12 cellular contexts compared by ENCODE assay signal in genomic region chr10:95278061-95278988, GRCh38. TPM values are rescaled to one million over a fixed set of nuclear protein-coding genes. Genes with fewer than 3 reads are reported as not detected.
DNase-seq lines count a peak whose midpoint lies in the region; ATAC-seq and TF ChIP-seq lines count a peak whose summit lies in the region.
"Had no signal": no experiment of that assay in that cellular context is flagged by ENCODE, and none has a peak within 500 bp of the region (broad histone marks: within the 10 kb centered on the region; RNA-seq: fewer than 3 reads in every experiment).

No MANE protein-coding gene starts in this region.

- H3K27ac ChIP-seq in uterus = peak overlapping the region; percentile 92

- H3K9me3 Mint-ChIP-seq in activated CD4-positive, alpha-beta T cell treated with anti-CD3 and anti-CD28 coated beads, Interleukin-2, amount 10 ng/mL, durations not matched to agents 7 days and 5 days = no peaks in the 10 kb centered on the region

- H3K36me3 ChIP-seq in uterus = no peaks in the 10 kb centered on the region

- H3K4me1 Mint-ChIP-seq in activated CD4-positive, alpha-beta T cell treated with anti-CD3 and anti-CD28 coated beads, Interleukin-2, amount 10 ng/mL, durations not matched to agents 7 days and 5 days = peaks cover 3% of the 10 kb centered on the region

- H3K27ac Mint-ChIP-seq in activated CD4-positive, alpha-beta T cell treated with anti-CD3 and anti-CD28 coated beads, Interleukin-2, amount 10 ng/mL, durations not matched to agents 7 days and 5 days = no peak overlapping the region

- no peaks in the 10 kb centered on the region for H3K27me3 ChIP-seq in uterus

- no peak overlapping the region for H3K4me3 Mint-ChIP-seq in activated CD4-positive, alpha-beta T cell treated with anti-CD3 and anti-CD28 coated beads, Interleukin-2, amount 10 ng/mL, durations not matched to agents 7 days and 5 days

- intact Hi-C loops in Right ventricle myocardium inferior (cut with DNase I) = no loop called here
- intact Hi-C loops in cardiac septum (cut with DNase I) = loop anchor here (5.0 kb wide), 1 partner anchor 54 kb away; no protein-coding TSS in a partner anchor
- intact Hi-C loops in uterus (cut with DNase I; ENCODE audit: low total_unique reads) = no loop called here

- no peak for TF ChIP-seq POLR2A in uterus (IDR thresholded peaks at IDR 0.05)

- TF ChIP-seq CTCF in omental fat pad (IDR thresholded peaks at IDR 0.05) = no peak
- TF ChIP-seq CTCF in uterus (IDR thresholded peaks at IDR 0.05) = no peak

- DNase-seq in Right ventricle myocardium inferior (ENCODE audit: missing footprints) = no peak
- DNase-seq in cardiac septum (ENCODE audit: low spot score) = no peak
- DNase-seq in fibroblast of gingiva (ENCODE audit: low read depth) = peak; percentile 96
- no peak for DNase-seq in omental fat pad (ENCODE audit: low spot score)
- peak in 1 of 2 donors; percentile 34 for DNase-seq in uterus
- no peak for DNase-seq in SIG-M5 treated with dmso at 0.1 percent for 504 hours (lab: John Stamatoyannopoulos, UW; ENCODE audit: unreplicated experiment)
- DNase-seq in medulla oblongata (ENCODE audit: extremely low spot score) = no peak
- DNase-seq in activated CD4-positive, alpha-beta T cell treated with anti-CD3 and anti-CD28 coated beads, Interleukin-2, amount 10 ng/mL, durations not matched to agents 7 days and 5 days = no peak
- DNase-seq: ACHN, caudate nucleus, NCI-H2227 treated with DMSO at 0.1 percent for 48 hours, nucleus accumbens had no signal

- H3K27me3 Mint-ChIP-seq in activated CD4-positive, alpha-beta T cell treated with anti-CD3 and anti-CD28 coated beads, Interleukin-2, amount 10 ng/mL, durations not matched to agents 7 days and 5 days = peaks cover 9% of the 10 kb centered on the region

- CTCF ChIA-PET in activated CD4-positive, alpha-beta T cell treated with anti-CD3 and anti-CD28 coated beads, Interleukin-2, amount 10 ng/mL, durations not matched to agents 7 days and 5 days (lab: Charles Lee) = interaction anchor here (0.7 kb wide), 1 partner anchor 17 kb away, joined by 3 read pairs; no protein-coding TSS in a partner anchor

- H3K4me3 ChIP-seq in uterus = no peak overlapping the region

- H3K4me1 ChIP-seq in uterus = peaks cover 0 to 16% of the 10 kb centered on the region in 2 donors

- H3K9me3 ChIP-seq in uterus = no peaks in the 10 kb centered on the region

- no peaks in the 10 kb centered on the region for H3K36me3 Mint-ChIP-seq in activated CD4-positive, alpha-beta T cell treated with anti-CD3 and anti-CD28 coated beads, Interleukin-2, amount 10 ng/mL, durations not matched to agents 7 days and 5 days (ENCODE audit: low read depth)

- POLR2A ChIA-PET in activated CD4-positive, alpha-beta T cell treated with anti-CD3 and anti-CD28 coated beads, Interleukin-2, amount 10 ng/mL, durations not matched to agents 7 days and 5 days (lab: Charles Lee) = no interaction called here

- ATAC-seq in Right ventricle myocardium inferior (peak; percentile 21), omental fat pad (ENCODE audit: low FRiP score) (peak; percentile 33)

RNA-seq across cellular contexts. Expression of gene PDLIM1, which starts 12.5 kb away (rescaled TPM):
- total RNA-seq in Right ventricle myocardium inferior (273 TPM), cardiac septum (334 TPM), omental fat pad (100 to 1,000 TPM in 2 of 4 donors, 10 to 100 TPM in 2; 85.6 to 175 (median 122) TPM), uterus (100 to 1,000 TPM in 2 of 4 donors, 10 to 100 TPM in 2; 14.0 to 192 (median 86.7) TPM)
- 10 to 100 TPM; 17.4 to 19.6 TPM for total RNA-seq in activated CD4-positive, alpha-beta T cell treated with anti-CD3 and anti-CD28 coated beads, Interleukin-2, amount 10 ng/mL, durations not matched to agents 7 days and 5 days
